Comparison of ENCODE assay signal across 7 cellular contexts in the genomic region with DNA sequence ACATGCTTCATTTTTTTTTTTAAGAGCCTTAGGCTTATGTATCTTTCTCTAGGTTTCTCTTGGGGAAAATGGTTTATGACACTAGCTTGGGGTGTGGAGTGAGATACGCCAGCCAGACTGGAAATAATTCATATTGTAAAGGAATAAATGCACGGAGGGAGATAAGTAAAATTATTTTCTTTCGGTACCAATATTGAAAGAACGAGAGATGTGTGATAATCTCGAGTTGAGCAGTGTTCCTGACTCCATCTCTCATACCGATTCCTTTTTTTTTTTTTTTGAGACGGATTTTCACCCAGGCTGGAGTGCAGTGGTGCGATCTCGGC.
DNase-seq lines count a peak whose midpoint lies in the region; ATAC-seq lines count a peak whose summit lies in the region.

No MANE protein-coding gene starts in this region.

- no peaks in the 10 kb centered on the region for H3K27me3 ChIP-seq in HUES6 (ENCODE audit: control insufficient read depth, insufficient read depth, low read length)
- H3K27me3 ChIP-seq in iPS-20b (ENCODE audit: insufficient read depth, low read length) = no peaks in the 10 kb centered on the region

- peaks cover 65% of the 10 kb centered on the region for H3K4me1 Mint-ChIP-seq in activated naive CD8-positive, alpha-beta T cell (ENCODE audit: low read depth)
- peaks cover 80% of the 10 kb centered on the region for H3K4me1 Mint-ChIP-seq in stimulated activated naive CD8-positive, alpha-beta T cell treated with anti-CD3 and anti-CD28 coated beads, Interleukin-15, amount 100 ng/mL, for 72 hours

- no peaks in the 10 kb centered on the region for H3K9me3 ChIP-seq in HUES6 (ENCODE audit: control insufficient read depth, insufficient read depth, low read depth, low read length)
- H3K9me3 ChIP-seq in iPS-20b (ENCODE audit: insufficient read depth, low read depth, low read length) = no peaks in the 10 kb centered on the region

- H3K27me3 Mint-ChIP-seq in activated naive CD8-positive, alpha-beta T cell = no peaks in the 10 kb centered on the region
- H3K27me3 Mint-ChIP-seq in stimulated activated naive CD8-positive, alpha-beta T cell treated with anti-CD3 and anti-CD28 coated beads, Interleukin-15, amount 100 ng/mL, for 72 hours = no peaks in the 10 kb centered on the region

- H3K36me3 Mint-ChIP-seq in activated naive CD8-positive, alpha-beta T cell = peaks cover 9% of the 10 kb centered on the region

- no peaks in the 10 kb centered on the region for H3K9me3 Mint-ChIP-seq in activated naive CD8-positive, alpha-beta T cell (ENCODE audit: low read depth)
- no peaks in the 10 kb centered on the region for H3K9me3 Mint-ChIP-seq in stimulated activated naive CD8-positive, alpha-beta T cell treated with anti-CD3 and anti-CD28 coated beads, Interleukin-15, amount 100 ng/mL, for 72 hours

- H3K4me3 ChIP-seq in HUES6 (ENCODE audit: low read depth, low read length) (peak overlapping the region; percentile 87), iPS-20b (ENCODE audit: low read length) (peak overlapping the region; percentile 98)

- peak overlapping the region; percentile 99 for H3K4me3 Mint-ChIP-seq in activated naive CD8-positive, alpha-beta T cell
- H3K4me3 Mint-ChIP-seq in stimulated activated naive CD8-positive, alpha-beta T cell treated with anti-CD3 and anti-CD28 coated beads, Interleukin-15, amount 100 ng/mL, for 72 hours = peak overlapping the region; percentile 89 to 91

- no peak for DNase-seq in stimulated activated naive CD8-positive, alpha-beta T cell treated with anti-CD3 and anti-CD28 coated beads, Interleukin-15, amount 100 ng/mL, for 72 hours
- no peak for DNase-seq in stimulated activated CD4-positive, alpha-beta T cell treated with anti-CD3 and anti-CD28 coated beads, Interleukin-2, amount 100 ng/mL, for 24 hours

- H3K4me1 ChIP-seq in HUES6 (ENCODE audit: control insufficient read depth, insufficient read depth, low read length) (peaks cover 25% of the 10 kb centered on the region), iPS-20b (ENCODE audit: insufficient read depth, low read length) (no peaks in the 10 kb centered on the region; the same call in 1 of the 2 replicates)

- peak overlapping the region; percentile 99 for H3K27ac Mint-ChIP-seq in activated naive CD8-positive, alpha-beta T cell
- peak overlapping the region; percentile 97 to 99 for H3K27ac Mint-ChIP-seq in stimulated activated naive CD8-positive, alpha-beta T cell treated with anti-CD3 and anti-CD28 coated beads, Interleukin-15, amount 100 ng/mL, for 72 hours

- ATAC-seq in stimulated activated naive CD8-positive, alpha-beta T cell treated with anti-CD3 and anti-CD28 coated beads, Interleukin-15, amount 100 ng/mL, for 72 hours = no peak
- ATAC-seq in GM21737 (IDR thresholded peaks at IDR 0.05; ENCODE audit: unreplicated experiment) (no peak), GM19328 (IDR thresholded peaks at IDR 0.05; ENCODE audit: unreplicated experiment) (no peak)

- no peak overlapping the region; the same call in 1 of the 2 replicates for H3K27ac ChIP-seq in HUES6 (ENCODE audit: low read depth, low read length)
- peak overlapping the region; percentile 88 for H3K27ac ChIP-seq in iPS-20b (ENCODE audit: low read length)

- H3K9ac ChIP-seq in HUES6 (ENCODE audit: low read length) (peak overlapping the region; percentile 82), iPS-20b (ENCODE audit: low read depth, low read length) (peak overlapping the region; percentile 88; the same call in 1 of the 2 replicates)

- H3K36me3 ChIP-seq in HUES6 (ENCODE audit: control insufficient read depth, insufficient read depth, low read length) (peaks cover 4% of the 10 kb centered on the region; the same call in 1 of the 2 replicates), iPS-20b (ENCODE audit: insufficient read depth, low read depth, low read length) (peaks cover 18% of the 10 kb centered on the region; the same call in 1 of the 2 replicates)
